8 cellular contexts compared by ENCODE assay signal in the genomic region with DNA sequence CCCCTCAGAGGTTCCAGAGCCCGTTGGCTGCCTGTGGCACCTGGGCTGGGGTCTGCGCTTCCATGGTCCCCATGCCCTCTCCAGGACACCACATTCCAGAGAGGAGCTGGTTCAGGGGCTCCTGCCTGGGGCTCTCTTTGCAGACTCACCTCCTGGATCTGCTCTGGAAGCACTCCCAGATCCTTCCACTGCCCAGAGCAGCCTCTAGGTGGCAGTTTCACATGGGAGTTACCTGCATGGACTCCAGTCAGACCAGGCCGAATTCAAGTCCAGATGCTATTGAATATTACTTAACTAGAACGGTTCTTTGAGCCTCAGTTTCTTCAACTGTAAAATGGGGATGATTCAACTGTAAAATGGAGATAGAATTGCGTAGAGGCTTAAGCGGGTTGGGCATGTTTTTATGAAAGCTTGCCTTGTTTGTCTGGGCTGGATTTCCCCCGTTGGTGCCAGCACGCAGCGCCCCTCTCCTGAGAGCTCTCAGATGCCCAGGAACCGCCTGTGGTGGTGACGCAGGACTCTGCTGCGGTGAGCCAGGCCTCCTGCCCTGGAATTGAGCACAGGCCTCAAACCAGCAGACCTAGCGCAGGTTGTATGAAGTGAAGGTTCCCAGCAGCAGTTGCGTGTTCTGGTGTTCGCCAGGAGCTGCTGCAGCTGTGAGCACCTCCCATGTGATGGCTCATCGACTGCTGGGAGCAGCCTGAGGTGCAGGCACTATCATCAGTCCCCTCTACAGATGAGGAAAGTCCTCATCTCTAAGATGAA. TPM values are rescaled to one million over a fixed set of nuclear protein-coding genes. Genes with fewer than 3 reads are reported as not detected.
DNase-seq lines count a peak whose midpoint lies in the region; ATAC-seq and TF ChIP-seq lines count a peak whose summit lies in the region.

No MANE protein-coding gene starts in this region.

- H3K4me1 ChIP-seq in breast epithelium (no peaks in the 10 kb centered on the region), mucosa of descending colon (ENCODE audit: low read depth) (peaks cover 3% of the 10 kb centered on the region)

- H3K9me3 ChIP-seq in breast epithelium (no peaks in the 10 kb centered on the region), mucosa of descending colon (no peaks in the 10 kb centered on the region)

- intact Hi-C loops in MCF 10A (cut with micrococcal nuclease), result loop anchor here (1.0 to 10.0 kb wide), 2 partner anchors 347 to 735 kb away; no protein-coding TSS in a partner anchor
- intact Hi-C loops in breast epithelium (cut with DNase I; ENCODE audit: low total_unique reads), result no loop called here
- intact Hi-C loops in mucosa of descending colon (cut with DNase I, micrococcal nuclease), result no loop called here

- CTCF ChIA-PET in MCF 10A (lab: Yijun Ruan, JAX), result interaction anchor here (0.6 to 19.3 kb wide), 34 partner anchors 10 to 1024 kb away, joined by 3 to 398 read pairs (median 4); a partner anchor contains a TSS

- no peak overlapping the region for H3K27ac ChIP-seq in breast epithelium

- no peak overlapping the region for H3K27ac Mint-ChIP-seq in MCF 10A (ENCODE audit: low read depth, unreplicated experiment)

- H3K36me3 Mint-ChIP-seq in MCF 10A (ENCODE audit: insufficient read depth, unreplicated experiment), result peaks cover 7% of the 10 kb centered on the region

- peak; percentile 72 for TF ChIP-seq CTCF in MCF 10A (IDR thresholded peaks at IDR 0.05; ENCODE audit: unreplicated experiment)
- peak in 1 of 3 donors; percentile 47 for TF ChIP-seq CTCF in breast epithelium (IDR thresholded peaks at IDR 0.05)
- TF ChIP-seq CTCF in mucosa of descending colon (IDR thresholded peaks at IDR 0.05), result peak; percentile 57

- no peaks in the 10 kb centered on the region for H3K4me1 Mint-ChIP-seq in MCF 10A (ENCODE audit: insufficient read depth, unreplicated experiment)

- H3K4me3 ChIP-seq in breast epithelium (no peak overlapping the region), mucosa of descending colon (no peak overlapping the region)

- no peaks in the 10 kb centered on the region for H3K36me3 ChIP-seq in breast epithelium
- no peaks in the 10 kb centered on the region for H3K36me3 ChIP-seq in mucosa of descending colon (ENCODE audit: low read depth)

- H3K4me3 Mint-ChIP-seq in MCF 10A (ENCODE audit: unreplicated experiment), result no peak overlapping the region

- no TSS peak for BruUV-seq in MCF 10A (replicated peaks; lab: Mats Ljungman, UMichigan)

- no peaks in the 10 kb centered on the region for H3K27me3 ChIP-seq in breast epithelium

- H3K27me3 Mint-ChIP-seq in MCF 10A (ENCODE audit: insufficient read depth, unreplicated experiment), result peaks cover 14% of the 10 kb centered on the region

- ATAC-seq in HG02623 (IDR thresholded peaks at IDR 0.05; ENCODE audit: unreplicated experiment), result peak; percentile 65
- ATAC-seq in mucosa of descending colon, result peak; percentile 59
- no peak for ATAC-seq in HG03097 (IDR thresholded peaks at IDR 0.05; ENCODE audit: low FRiP score, unreplicated experiment)

- TF ChIP-seq POLR2A in breast epithelium (IDR thresholded peaks at IDR 0.05), result no peak

- H3K9me3 Mint-ChIP-seq in MCF 10A (ENCODE audit: unreplicated experiment), result no peaks in the 10 kb centered on the region

- POLR2A ChIA-PET in MCF 10A (lab: Yijun Ruan, JAX), result interaction anchor here (0.6 kb wide), 1 partner anchor 349 kb away, joined by 4 read pairs; no protein-coding TSS in a partner anchor

- peak; percentile 65 for DNase-seq in MCF 10A (ENCODE audit: unreplicated experiment)
- DNase-seq in breast epithelium (ENCODE audit: low spot score in 2 of 2), result no peak
- peak; percentile 28 for DNase-seq in NCI-H774 (lab: John Stamatoyannopoulos, UW)
- DNase-seq in dermis blood vessel endothelial cell, result peak; percentile 73
- peak in 2 of 3 donors; percentile 63 to 76 for DNase-seq in mucosa of descending colon
- no peak for DNase-seq in GOT3 (lab: John Stamatoyannopoulos, UW)

RNA-seq across cellular contexts. Expression of a gene that starts 44.2 kb away (rescaled TPM):
- total RNA-seq in MCF 10A (2022), result not detected in 2 replicates
- not detected for total RNA-seq in breast epithelium
- total RNA-seq in dermis blood vessel endothelial cell, result not detected in 2 replicates
- total RNA-seq in mucosa of descending colon, result under 1 TPM in 1 of 3 donors, not detected in 2; 0.70 TPM

RNA-seq across cellular contexts. Expression of a gene that starts 50.6 kb away (rescaled TPM):
- 0.65 and 0.96 TPM in 2 replicates for total RNA-seq in MCF 10A (2022)
- total RNA-seq in breast epithelium, result 10 to 100 TPM in 2 of 3 donors, 1 to 10 TPM in 1; 4.5 to 48.0 (median 24.3) TPM
- not detected in 2 replicates for total RNA-seq in dermis blood vessel endothelial cell
- total RNA-seq in mucosa of descending colon, result 10 to 100 TPM in 1 of 3 donors, 1 to 10 TPM in 2; 1.5 to 16.4 (median 2.0) TPM

Comparison
In these comparisons a context has a peak if more than half of its experiments do, and no peak if none do; other contexts are left out.
1. DNase-seq: peak in MCF 10A (single experiment), NCI-H774 (single experiment), dermis blood vessel endothelial cell (single experiment) and mucosa of descending colon (2 of 3); none in breast epithelium (0 of 2) and GOT3 (single experiment).